1 cellular context compared by ENCODE assay signal in the genomic region with DNA sequence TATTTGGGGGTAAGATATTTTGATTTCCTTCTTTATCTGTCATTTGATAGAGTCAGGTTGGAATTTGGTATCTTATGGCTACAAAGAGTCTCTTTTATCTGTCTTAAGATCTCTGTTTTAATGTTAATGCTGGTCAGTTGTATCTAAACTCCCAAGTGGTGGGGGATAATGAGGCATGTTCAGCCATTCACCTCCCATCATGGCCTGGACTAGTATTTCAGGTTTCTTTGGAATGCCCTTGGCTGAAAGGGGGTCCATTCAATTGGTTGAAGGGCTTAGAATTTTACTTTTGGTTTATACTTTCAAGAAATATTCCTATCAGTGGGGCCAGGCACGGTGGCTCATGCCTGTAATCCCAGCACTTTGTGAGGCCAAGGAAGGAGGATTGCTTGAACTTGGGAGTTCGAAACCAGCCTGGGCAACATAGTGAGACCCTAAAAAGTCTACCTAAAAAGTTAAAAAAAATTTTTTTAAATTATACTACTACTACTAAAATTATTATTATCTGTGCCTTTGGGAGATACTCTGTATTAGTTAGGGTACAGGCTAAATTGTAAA.
TF ChIP-seq lines count a peak whose summit lies in the region.

No MANE protein-coding gene starts in this region.

TF ChIP-seq in GM12878, 131 proteins besides CTCF, POLR2A, EP300 and RAD21:
- TF ChIP-seq, protein P1, sequence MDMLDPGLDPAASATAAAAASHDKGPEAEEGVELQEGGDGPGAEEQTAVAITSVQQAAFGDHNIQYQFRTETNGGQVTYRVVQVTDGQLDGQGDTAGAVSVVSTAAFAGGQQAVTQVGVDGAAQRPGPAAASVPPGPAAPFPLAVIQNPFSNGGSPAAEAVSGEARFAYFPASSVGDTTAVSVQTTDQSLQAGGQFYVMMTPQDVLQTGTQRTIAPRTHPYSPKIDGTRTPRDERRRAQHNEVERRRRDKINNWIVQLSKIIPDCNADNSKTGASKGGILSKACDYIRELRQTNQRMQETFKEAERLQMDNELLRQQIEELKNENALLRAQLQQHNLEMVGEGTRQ (IDR thresholded peaks at IDR 0.05; ENCODE audit: borderline replicate concordance, low read depth, low read length), result no peak
- TF ChIP-seq, protein P2, sequence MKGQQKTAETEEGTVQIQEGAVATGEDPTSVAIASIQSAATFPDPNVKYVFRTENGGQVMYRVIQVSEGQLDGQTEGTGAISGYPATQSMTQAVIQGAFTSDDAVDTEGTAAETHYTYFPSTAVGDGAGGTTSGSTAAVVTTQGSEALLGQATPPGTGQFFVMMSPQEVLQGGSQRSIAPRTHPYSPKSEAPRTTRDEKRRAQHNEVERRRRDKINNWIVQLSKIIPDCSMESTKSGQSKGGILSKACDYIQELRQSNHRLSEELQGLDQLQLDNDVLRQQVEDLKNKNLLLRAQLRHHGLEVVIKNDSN (IDR thresholded peaks at IDR 0.05; ENCODE audit: borderline replicate concordance, extremely low read length, insufficient read depth, low read depth, low read length), result no peak
- TF ChIP-seq, protein P3, sequence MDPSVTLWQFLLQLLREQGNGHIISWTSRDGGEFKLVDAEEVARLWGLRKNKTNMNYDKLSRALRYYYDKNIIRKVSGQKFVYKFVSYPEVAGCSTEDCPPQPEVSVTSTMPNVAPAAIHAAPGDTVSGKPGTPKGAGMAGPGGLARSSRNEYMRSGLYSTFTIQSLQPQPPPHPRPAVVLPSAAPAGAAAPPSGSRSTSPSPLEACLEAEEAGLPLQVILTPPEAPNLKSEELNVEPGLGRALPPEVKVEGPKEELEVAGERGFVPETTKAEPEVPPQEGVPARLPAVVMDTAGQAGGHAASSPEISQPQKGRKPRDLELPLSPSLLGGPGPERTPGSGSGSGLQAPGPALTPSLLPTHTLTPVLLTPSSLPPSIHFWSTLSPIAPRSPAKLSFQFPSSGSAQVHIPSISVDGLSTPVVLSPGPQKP (IDR thresholded peaks at IDR 0.05; ENCODE audit: low read depth, low read length), result no peak
- TF ChIP-seq LARP7 (IDR thresholded peaks at IDR 0.05) (no peak), HDGF (IDR thresholded peaks at IDR 0.05) (no peak), ZNF24 (IDR thresholded peaks at IDR 0.05) (no peak), POU2F2 (IDR thresholded peaks at IDR 0.05; ENCODE audit: borderline replicate concordance, low read depth, low read length) (no peak)
